In genomic region chr7:26843696-26844095, GRCh38 we compare ENCODE assay signal across 13 cellular contexts. TPM values are rescaled to one million over a fixed set of nuclear protein-coding genes. Genes with fewer than 3 reads are reported as not detected.
DNase-seq lines count a peak whose midpoint lies in the region; ATAC-seq, FAIRE-seq and TF ChIP-seq lines count a peak whose summit lies in the region.
"Had no signal": no experiment of that assay in that cellular context is flagged by ENCODE, and none has a peak within 500 bp of the region (broad histone marks: within the 10 kb centered on the region; RNA-seq: fewer than 3 reads in every experiment).

No MANE protein-coding gene starts in this region.

- no peak overlapping the region for H4K91ac ChIP-seq in H1 (replicated peaks; ENCODE audit: insufficient read length, low read length)

- DNase-seq in SK-N-SH (no peak), H1 (ENCODE audit: low read depth in 1 of 2, low spot score in 2 of 2) (no peak), type B pancreatic cell (ENCODE audit: extremely low spot score, unreplicated experiment) (no peak), frontal cortex (ENCODE audit: low spot score in 2 of 2) (no peak), NCI-H510A (lab: John Stamatoyannopoulos, UW) (no peak)
- no peak for DNase-seq in activated CD8-positive, alpha-beta memory T cell treated with anti-CD3 and anti-CD28 coated beads, Interleukin-2, amount 10 ng/mL, durations not matched to agents 7 days and 5 days
- DNase-seq: activated T-cell treated with anti-CD3 and anti-CD28 coated beads, Interleukin-2, amount 50 U/mL, for 4 hours; right cardiac atrium; T1000; transverse colon had no signal

- H3K4me1 ChIP-seq in SK-N-SH (ENCODE audit: control insufficient read depth in 1 of 2, insufficient read depth in 2 of 2, low read depth in 1 of 2, low read length in 1 of 2) (no peaks in the 10 kb centered on the region; a peak in 1 of 4 replicates), OCI-LY1 (ENCODE audit: insufficient read depth, low read length, severe bottlenecking) (no peaks in the 10 kb centered on the region), H1 (replicated peaks in 1 of 4; ENCODE audit: control insufficient read depth in 3 of 4, insufficient read depth in 4 of 4, low read length in 3 of 4) (no peaks in the 10 kb centered on the region)
- H3K4me1 ChIP-seq: BLaER1 treated with 17β-estradiol and CSF1 and Interleukin-3, amounts not matched to agents 10 nM and 100 nM had no signal

- FAIRE-seq in H1 (lab: Jason Lieb, UNC) (no peak), frontal cortex (lab: Jason Lieb, UNC) (no peak)

- H2BK120ac ChIP-seq in H1 (replicated peaks; ENCODE audit: low read depth, low read length) = no peak overlapping the region

- no peaks in the 10 kb centered on the region for H3K79me1 ChIP-seq in H1 (ENCODE audit: low read depth, low read length)

- 20% methylated on average over 4 of the region's 4 CpGs for WGBS in SK-N-SH (ENCODE audit: low lambda C conversion rate)
- WGBS in H1 (ENCODE audit: extremely low coverage in 1 of 2, insufficient coverage in 1 of 2, insufficient read length in 1 of 2, insufficient replicate concordance in 2 of 2, low coverage in 1 of 2, low lambda C conversion rate in 2 of 2, missing lambda C conversion rate in 1 of 2), 2 experiments = 40% methylated on average over 4 of the region's 4 CpGs; no CpG with 5 or more reads in 1 of the 2 experiments

- no peak overlapping the region for H3K27ac Mint-ChIP-seq in type B pancreatic cell
- H3K27ac Mint-ChIP-seq in activated CD8-positive, alpha-beta memory T cell treated with anti-CD3 and anti-CD28 coated beads, Interleukin-2, amount 10 ng/mL, durations not matched to agents 7 days and 5 days = no peak overlapping the region

- no peak overlapping the region for H3K56ac ChIP-seq in H1 (replicated peaks; ENCODE audit: insufficient read length, low read depth, low read length)

- no peak overlapping the region for H3K4me3 Mint-ChIP-seq in type B pancreatic cell
- H3K4me3 Mint-ChIP-seq in activated CD8-positive, alpha-beta memory T cell treated with anti-CD3 and anti-CD28 coated beads, Interleukin-2, amount 10 ng/mL, durations not matched to agents 7 days and 5 days = no peak overlapping the region
- H3K4me3 Mint-ChIP-seq: activated T-cell treated with anti-CD3 and anti-CD28 coated beads, Interleukin-2, amount 50 U/mL, for 4 hours had no signal

- H4K5ac ChIP-seq in H1 (ENCODE audit: insufficient read length, low read depth, low read length) = no peak overlapping the region

- H3K4me1 Mint-ChIP-seq in type B pancreatic cell (ENCODE audit: unreplicated experiment) = peaks cover 8% of the 10 kb centered on the region
- H3K4me1 Mint-ChIP-seq in activated CD8-positive, alpha-beta memory T cell treated with anti-CD3 and anti-CD28 coated beads, Interleukin-2, amount 10 ng/mL, durations not matched to agents 7 days and 5 days = peaks cover 7% of the 10 kb centered on the region

- ATAC-seq in SK-N-SH treated with all-trans-retinoic acid at 6 μM for 48 hours = no peak
- ATAC-seq in activated CD8-positive, alpha-beta memory T cell treated with anti-CD3 and anti-CD28 coated beads, Interleukin-2, amount 10 ng/mL, durations not matched to agents 7 days and 5 days = no peak
- ATAC-seq: activated T-cell treated with anti-CD3 and anti-CD28 coated beads, Interleukin-2, amount 50 U/mL, for 4 hours; right cardiac atrium had no signal

- H3K4ac ChIP-seq in H1 (replicated peaks; ENCODE audit: insufficient read length, low read depth, low read length) = no peak overlapping the region

- no peak overlapping the region for H4K8ac ChIP-seq in H1 (ENCODE audit: extremely low read depth, insufficient read depth, low read length)

- H3K36me3 Mint-ChIP-seq in type B pancreatic cell = peaks cover 13% of the 10 kb centered on the region
- peaks cover 3% of the 10 kb centered on the region for H3K36me3 Mint-ChIP-seq in activated CD8-positive, alpha-beta memory T cell treated with anti-CD3 and anti-CD28 coated beads, Interleukin-2, amount 10 ng/mL, durations not matched to agents 7 days and 5 days

- H3K36me3 ChIP-seq in SK-N-SH (replicated peaks in 1 of 2; ENCODE audit: control insufficient read depth in 1 of 2, insufficient read depth in 2 of 2, low read length in 1 of 2) = no peaks in the 10 kb centered on the region
- peaks cover 3% of the 10 kb centered on the region; the same call in 1 of the 2 replicates for H3K36me3 ChIP-seq in OCI-LY1 (ENCODE audit: insufficient read depth, low read length)
- H3K36me3 ChIP-seq in H1 (ENCODE audit: control insufficient read depth in 2 of 4, insufficient read depth in 4 of 4, low read length in 3 of 4) = no peaks in the 10 kb centered on the region
- H3K36me3 ChIP-seq: BLaER1 treated with 17β-estradiol and CSF1 and Interleukin-3, amounts not matched to agents 10 nM and 100 nM; transverse colon had no signal

- H3K4me2 ChIP-seq in SK-N-SH (no peak overlapping the region), OCI-LY1 (ENCODE audit: low read length) (no peak overlapping the region), H1 (ENCODE audit: insufficient read depth in 1 of 2, low read depth in 2 of 2, low read length in 2 of 2) (no peak overlapping the region)
- H3K4me2 ChIP-seq: BLaER1 treated with 17β-estradiol and CSF1 and Interleukin-3, amounts not matched to agents 10 nM and 100 nM had no signal

- CTCF ChIA-PET in SK-N-SH (lab: Yijun Ruan, JAX) (interaction anchor here (1.1 kb wide), 1 partner anchor 317 kb away, joined by 3 read pairs; no protein-coding TSS in a partner anchor), H1 (lab: Charles Lee; ENCODE audit: partially characterized antibody) (interaction anchor here (1.0 to 1.5 kb wide), 2 partner anchors 11 to 300 kb away, joined by 4 to 5 read pairs; partner anchors contain the start of gene HOXA5)
- CTCF ChIA-PET in activated CD8-positive, alpha-beta memory T cell treated with anti-CD3 and anti-CD28 coated beads, Interleukin-2, amount 10 ng/mL, durations not matched to agents 7 days and 5 days (lab: Charles Lee) = no interaction called here

- H2BK15ac ChIP-seq in H1 (ENCODE audit: low read length) = no peak overlapping the region

- TF ChIP-seq POLR2A in H1 (IDR thresholded peaks at IDR 0.05; ENCODE audit: control extremely low read depth in 1 of 2, low read depth in 2 of 2, low read length in 2 of 2) = no peak

- H3K27me3 Mint-ChIP-seq in type B pancreatic cell = no peaks in the 10 kb centered on the region
- no peaks in the 10 kb centered on the region for H3K27me3 Mint-ChIP-seq in activated CD8-positive, alpha-beta memory T cell treated with anti-CD3 and anti-CD28 coated beads, Interleukin-2, amount 10 ng/mL, durations not matched to agents 7 days and 5 days

- TF ChIP-seq EP300 in SK-N-SH (IDR thresholded peaks at IDR 0.05; ENCODE audit: borderline replicate concordance in 1 of 2, low read depth in 1 of 2, low read length in 1 of 2) (no peak), H1 (IDR thresholded peaks at IDR 0.05; ENCODE audit: borderline replicate concordance in 1 of 2, low read depth in 2 of 2, low read length in 2 of 2) (no peak)

- H3K9me3 ChIP-seq in SK-N-SH = no peaks in the 10 kb centered on the region
- H3K9me3 ChIP-seq in OCI-LY1 (ENCODE audit: low read length) = no peaks in the 10 kb centered on the region
- H3K9me3 ChIP-seq in H1 (ENCODE audit: insufficient read depth in 2 of 2, low read depth in 1 of 2, low read length in 1 of 2) = no peaks in the 10 kb centered on the region
- H3K9me3 ChIP-seq: BLaER1 treated with 17β-estradiol and CSF1 and Interleukin-3, amounts not matched to agents 10 nM and 100 nM; transverse colon had no signal

- H3K4me3 ChIP-seq in SK-N-SH (ENCODE audit: low read depth in 2 of 2, low read length in 1 of 2) (no peak overlapping the region), OCI-LY1 (ENCODE audit: low read depth, low read length, poor library complexity, severe bottlenecking) (no peak overlapping the region), H1 (ENCODE audit: extremely low read depth in 1 of 4, insufficient read depth in 2 of 4, low read depth in 3 of 4, low read length in 4 of 4) (no peak overlapping the region)
- H3K4me3 ChIP-seq: BLaER1 treated with 17β-estradiol and CSF1 and Interleukin-3, amounts not matched to agents 10 nM and 100 nM; transverse colon had no signal

- H3F3A ChIP-seq in SK-N-SH (replicated peaks; ENCODE audit: insufficient read depth) (no peaks in the 10 kb centered on the region), OCI-LY1 (ENCODE audit: insufficient read depth, low read length) (no peaks in the 10 kb centered on the region; the same call in 1 of the 2 replicates)

- H3K18ac ChIP-seq in H1 (ENCODE audit: extremely low read depth, low read length) = no peak overlapping the region

- H3K9me3 Mint-ChIP-seq in type B pancreatic cell = no peaks in the 10 kb centered on the region
- H3K9me3 Mint-ChIP-seq in activated CD8-positive, alpha-beta memory T cell treated with anti-CD3 and anti-CD28 coated beads, Interleukin-2, amount 10 ng/mL, durations not matched to agents 7 days and 5 days (ENCODE audit: low read depth) = no peaks in the 10 kb centered on the region
- H3K9me3 Mint-ChIP-seq: activated T-cell treated with anti-CD3 and anti-CD28 coated beads, Interleukin-2, amount 50 U/mL, for 4 hours had no signal

- H2AFZ ChIP-seq in SK-N-SH (ENCODE audit: low read depth) = no peak overlapping the region
- H2AFZ ChIP-seq in OCI-LY1 (ENCODE audit: low read length) = no peak overlapping the region
- H2AFZ ChIP-seq in H1 (ENCODE audit: low read length) = no peak overlapping the region

- no peak overlapping the region for H3K23ac ChIP-seq in H1 (ENCODE audit: insufficient read length)

- no peaks in the 10 kb centered on the region for H3K9me2 ChIP-seq in SK-N-SH
- H3K9me2 ChIP-seq in OCI-LY1 (ENCODE audit: low read depth, low read length) = peaks cover 3% of the 10 kb centered on the region; the same call in 1 of the 2 replicates

- TF ChIP-seq RAD21 in SK-N-SH (IDR thresholded peaks at IDR 0.05; ENCODE audit: low read length) (no peak), H1 (IDR thresholded peaks at IDR 0.05 in 1 of 2, conservative IDR thresholded peaks at IDR 0.05 in 1 of 2; ENCODE audit: low read depth in 2 of 2, low read length in 2 of 2) (peak; percentile 64 to 66)

- H3K27me3 ChIP-seq in SK-N-SH (ENCODE audit: insufficient read depth) (no peaks in the 10 kb centered on the region), OCI-LY1 (ENCODE audit: insufficient read depth, low read length) (no peaks in the 10 kb centered on the region), H1 (replicated peaks in 1 of 4; ENCODE audit: control insufficient read depth in 3 of 4, extremely low read depth in 1 of 4, insufficient read depth in 3 of 4, low read length in 3 of 4) (no peaks in the 10 kb centered on the region; a peak in 1 of 7 replicates)
- H3K27me3 ChIP-seq: BLaER1 treated with 17β-estradiol and CSF1 and Interleukin-3, amounts not matched to agents 10 nM and 100 nM; transverse colon had no signal

- TF ChIP-seq CTCF in SK-N-SH (IDR thresholded peaks at IDR 0.05) = peak; percentile 34
- TF ChIP-seq CTCF in OCI-LY1 (IDR thresholded peaks at IDR 0.05; ENCODE audit: low read length) = peak; percentile 30; the same call in 1 of the 2 replicates
- peak in 2 of 3 experiments; percentile 30 to 31; a peak in 2 of 4 replicates for TF ChIP-seq CTCF in H1 (IDR thresholded peaks at IDR 0.05; ENCODE audit: control extremely low read depth in 1 of 3, insufficient read depth in 1 of 3, low read depth in 1 of 3, low read length in 3 of 3)
- TF ChIP-seq CTCF in type B pancreatic cell (conservative IDR thresholded peaks at IDR 0.05) = peak; percentile 52

- H2AK5ac ChIP-seq in H1 (ENCODE audit: low read depth, low read length) = no peak overlapping the region

- H2BK5ac ChIP-seq in H1 (ENCODE audit: low read depth, low read length) = no peak overlapping the region

- H3K14ac ChIP-seq in H1 (ENCODE audit: insufficient read length) = no peak overlapping the region

- POLR2A ChIA-PET in SK-N-SH (lab: Yijun Ruan, JAX) = no interaction called here
- POLR2A ChIA-PET in H1 (lab: Charles Lee; ENCODE audit: partially characterized antibody) = no interaction called here

- H3K27ac ChIP-seq in SK-N-SH (ENCODE audit: low read depth in 2 of 2, low read length in 1 of 2) (no peak overlapping the region), OCI-LY1 (ENCODE audit: low read depth, low read length, poor library complexity, severe bottlenecking) (no peak overlapping the region), H1 (ENCODE audit: low read depth, low read length) (no peak overlapping the region)
- H3K27ac ChIP-seq: BLaER1 treated with 17β-estradiol and CSF1 and Interleukin-3, amounts not matched to agents 10 nM and 100 nM; transverse colon had no signal

- H2BK12ac ChIP-seq in H1 (ENCODE audit: low read depth, low read length) = no peak overlapping the region

- H3K79me2 ChIP-seq in SK-N-SH (ENCODE audit: insufficient read depth) (no peaks in the 10 kb centered on the region), OCI-LY1 (ENCODE audit: insufficient read depth, low read length) (no peaks in the 10 kb centered on the region), H1 (ENCODE audit: control insufficient read depth in 1 of 2, insufficient read depth in 2 of 2, low read length in 2 of 2) (no peaks in the 10 kb centered on the region)

- H4K20me1 ChIP-seq in SK-N-SH (ENCODE audit: insufficient read depth) = no peaks in the 10 kb centered on the region
- H4K20me1 ChIP-seq in OCI-LY1 (ENCODE audit: insufficient read depth, low read length) = no peaks in the 10 kb centered on the region
- H4K20me1 ChIP-seq in H1 (replicated peaks in 1 of 2; ENCODE audit: control insufficient read depth in 1 of 2, insufficient read depth in 2 of 2, low read length in 2 of 2) = no peaks in the 10 kb centered on the region
- H4K20me1 ChIP-seq: BLaER1 treated with 17β-estradiol and CSF1 and Interleukin-3, amounts not matched to agents 10 nM and 100 nM had no signal

- H2BK20ac ChIP-seq in H1 (ENCODE audit: low read length) = no peak overlapping the region

- H3K23me2 ChIP-seq in H1 (ENCODE audit: low read depth, low read length) = no peaks in the 10 kb centered on the region

- H3K9ac ChIP-seq in SK-N-SH = no peak overlapping the region
- no peak overlapping the region for H3K9ac ChIP-seq in OCI-LY1 (ENCODE audit: low read length)
- H3K9ac ChIP-seq in H1 (replicated peaks in 1 of 4; ENCODE audit: extremely low read depth in 1 of 4, low read depth in 3 of 4, low read length in 3 of 4) = no peak overlapping the region
- H3K9ac ChIP-seq: BLaER1 treated with 17β-estradiol and CSF1 and Interleukin-3, amounts not matched to agents 10 nM and 100 nM had no signal

RNA-seq across cellular contexts. Expression of gene SKAP2, which starts 20.7 kb away (rescaled TPM):
- polyA plus RNA-seq in SK-N-SH (2012; rRNA removed) = 0.69 and 0.91 TPM in 2 replicates
- 1.1 and 1.5 TPM in 2 replicates for polyA plus RNA-seq in SK-N-SH (2012; cell fraction: cytosol; rRNA removed)
- polyA plus RNA-seq in SK-N-SH (2012; cell fraction: nucleus; rRNA removed) = 0.34 and 0.66 TPM in 2 replicates
- 5.1 and 5.3 TPM in 2 replicates for total RNA-seq in H1 (2021; fragmentation: NEBNext Ultra II Directional; extraction: Animal tissue kit (Norgen Biotek cat#: 25700))
- polyA plus RNA-seq in H1 (2011; rRNA removed) = 0.25 and 0.53 TPM in 2 replicates
- polyA plus RNA-seq in H1 (2011; cell fraction: cytosol; rRNA removed) = 0.88 TPM
- 1.2 TPM for polyA plus RNA-seq in H1 (2011; cell fraction: nucleus; rRNA removed)
- polyA plus RNA-seq in H1 (2012, experiment 1 of 2) = 1.2 to 2.4 TPM (median 1.6 TPM) in 4 replicates
- 0.41 TPM for polyA plus RNA-seq in H1 (2012, experiment 2 of 2)
- 5.3 TPM for polyA plus RNA-seq in H1 (2013, experiment 1 of 2)
- polyA plus RNA-seq in H1 (2013, experiment 2 of 2) = 4.4 TPM
- polyA minus RNA-seq in H1 (2011; rRNA and poly(A)+ RNA removed) = 1.2 and 2.2 TPM in 2 replicates
- polyA minus RNA-seq in H1 (2011; cell fraction: cytosol; rRNA and poly(A)+ RNA removed) = 5.7 TPM
- polyA minus RNA-seq in H1 (2011; cell fraction: nucleus; rRNA and poly(A)+ RNA removed) = 2.0 TPM
- total RNA-seq in type B pancreatic cell (ENCODE audit: low replicate concordance) = 25.5 and 61.6 TPM in 2 replicates
- 10 to 100 TPM; 18.6 to 21.3 TPM for total RNA-seq in activated CD8-positive, alpha-beta memory T cell treated with anti-CD3 and anti-CD28 coated beads, Interleukin-2, amount 10 ng/mL, durations not matched to agents 7 days and 5 days
- total RNA-seq in frontal cortex = 11.0 TPM

Comparison
In these comparisons a context has a peak if more than half of its experiments do, and no peak if none do; other contexts are left out.
1. Of the 17 proteins assayed by ChIP-seq in both H1 and SK-N-SH: peak only in H1: RAD21; only in SK-N-SH: none; in both: CTCF; in neither: 15.